In the genomic region with DNA sequence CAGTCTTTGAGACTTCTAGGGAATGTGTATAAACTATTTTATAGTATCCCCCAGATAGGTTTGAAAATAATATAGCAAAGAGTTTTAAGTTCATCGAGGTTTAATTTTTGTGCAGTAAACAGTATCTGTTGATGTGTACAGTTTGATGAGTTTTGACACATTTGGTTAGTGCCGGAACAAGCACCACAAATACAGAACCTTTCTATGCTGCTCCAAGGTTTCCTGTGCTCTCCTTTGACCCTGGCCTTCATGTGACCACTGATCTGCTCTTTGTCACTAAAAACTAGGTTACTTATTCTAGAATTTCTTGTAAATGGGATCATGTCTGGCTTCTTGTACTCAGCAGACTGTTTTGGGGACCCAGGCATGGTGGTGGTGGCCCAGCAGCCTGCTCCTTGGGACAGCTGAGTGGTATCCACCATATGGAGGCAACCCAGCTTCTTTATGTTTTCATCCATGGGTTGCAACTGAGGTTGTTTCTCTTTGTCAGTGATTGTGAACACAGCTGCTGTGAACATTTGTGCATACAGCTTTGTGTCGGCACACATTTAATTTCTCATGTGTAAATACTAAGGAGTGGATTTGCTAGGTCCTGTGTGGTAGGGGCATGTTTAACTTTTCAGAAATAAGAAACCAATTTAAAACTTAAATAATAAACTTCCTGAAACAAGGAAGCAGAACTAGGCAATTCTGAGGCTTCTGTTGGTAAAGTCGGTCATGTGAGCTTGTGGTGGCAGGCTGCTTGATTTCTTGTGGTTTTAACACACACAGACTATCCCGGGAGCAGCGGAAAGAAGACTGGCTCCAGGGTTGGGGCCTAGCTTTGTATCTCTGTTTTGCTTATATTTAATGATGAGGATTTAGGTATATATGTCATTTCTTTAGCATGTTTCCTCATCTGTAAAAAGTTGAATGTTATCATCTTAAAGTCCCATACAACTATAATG, we compare ENCODE assay signal across 12 cellular contexts.
DNase-seq lines count a peak whose midpoint lies in the region; ATAC-seq and TF ChIP-seq lines count a peak whose summit lies in the region.
"Had no signal": no experiment of that assay in that cellular context is flagged by ENCODE, and none has a peak within 500 bp of the region (broad histone marks: within the 10 kb centered on the region; RNA-seq: fewer than 3 reads in every experiment).

No MANE protein-coding gene starts in this region.

- no peak for TF ChIP-seq CTCF in mucosa of descending colon (IDR thresholded peaks at IDR 0.05)

- intact Hi-C loops in mucosa of descending colon (cut with DNase I, micrococcal nuclease): no loop called here

- DNase-seq in Kasumi-1 (lab: John Stamatoyannopoulos, UW) (peak; percentile 87 to 93), SKM-1 treated with dmso at 0.1 percent for 144 hours (lab: John Stamatoyannopoulos, UW; ENCODE audit: unreplicated experiment) (peak; percentile 62), mucosa of descending colon (peak in 1 of 3 donors; percentile 41), mesenteric fat pad (ENCODE audit: low spot score) (no peak), NCI-H2029 (lab: John Stamatoyannopoulos, UW) (no peak)
- DNase-seq in activated CD8-positive, alpha-beta memory T cell treated with anti-CD3 and anti-CD28 coated beads, Interleukin-2, amount 50 U/mL, for 48 hours: no peak
- DNase-seq: activated CD4-positive, CD25-positive, alpha-beta regulatory T cell; activated T-cell treated with anti-CD3 and anti-CD28 coated beads, Interleukin-2, amount 50 U/mL, for 72 hours; CD4-positive, alpha-beta memory T cell; midbrain had no signal

- H3K4me3 ChIP-seq in mucosa of descending colon: no peak overlapping the region

- ATAC-seq in GM18868 (IDR thresholded peaks at IDR 0.05; ENCODE audit: unreplicated experiment) (peak; percentile 28), mucosa of descending colon (peak; percentile 47), HG02571 (IDR thresholded peaks at IDR 0.05; ENCODE audit: unreplicated experiment) (no peak)

- no peaks in the 10 kb centered on the region for H3K36me3 ChIP-seq in mucosa of descending colon (ENCODE audit: low read depth)

- no peaks in the 10 kb centered on the region for H3K9me3 ChIP-seq in mucosa of descending colon

- H3K4me1 ChIP-seq in mucosa of descending colon (ENCODE audit: low read depth): no peaks in the 10 kb centered on the region

Comparison
In these comparisons a context has a peak if more than half of its experiments do, and no peak if none do; other contexts are left out.
1. DNase-seq: peak in Kasumi-1 (2 of 2) and SKM-1 treated with dmso at 0.1 percent for 144 hours (single experiment); none in mesenteric fat pad (single experiment), NCI-H2029 (single experiment) and activated CD8-positive, alpha-beta memory T cell treated with anti-CD3 and anti-CD28 coated beads, Interleukin-2, amount 50 U/mL, for 48 hours (single experiment).